7 cellular contexts compared by ENCODE assay signal in genomic region chr19:49224856-49225255, GRCh38.
DNase-seq lines count a peak whose midpoint lies in the region; FAIRE-seq and TF ChIP-seq lines count a peak whose summit lies in the region.

No MANE protein-coding gene starts in this region.

- H3K4me3 ChIP-seq in Karpas-422 (ENCODE audit: low read length) (no peak overlapping the region), mesenchymal stem cell (ENCODE audit: insufficient read depth in 1 of 2, low read depth in 1 of 2, low read length in 2 of 2) (no peak overlapping the region)

- no peak overlapping the region for H2BK120ac ChIP-seq in mesenchymal stem cell (ENCODE audit: low read depth, low read length)

- H3K9me2 ChIP-seq in Karpas-422 (replicated peaks; ENCODE audit: insufficient read depth, low read length): no peaks in the 10 kb centered on the region

- TF ChIP-seq CTCF in mesothelial cell of epicardium (IDR thresholded peaks at IDR 0.05; ENCODE audit: unreplicated experiment): no peak

- no peak overlapping the region for H3K27ac Mint-ChIP-seq in mesothelial cell of epicardium

- H2AFZ ChIP-seq in Karpas-422 (ENCODE audit: low read length) (no peak overlapping the region), mesenchymal stem cell (ENCODE audit: low read depth, low read length) (no peak overlapping the region)

- no peaks in the 10 kb centered on the region for H3K79me1 ChIP-seq in mesenchymal stem cell (replicated peaks; ENCODE audit: low read length, poor library complexity, severe bottlenecking)

- no peak overlapping the region for H3K4ac ChIP-seq in mesenchymal stem cell (ENCODE audit: low read depth in 1 of 2, low read length in 2 of 2)

- H2AK5ac ChIP-seq in mesenchymal stem cell (ENCODE audit: low read length, severe bottlenecking): no peak overlapping the region

- H3K27me3 Mint-ChIP-seq in mesothelial cell of epicardium (ENCODE audit: low read depth): peaks cover 5% of the 10 kb centered on the region

- no peak overlapping the region for H3K18ac ChIP-seq in mesenchymal stem cell (ENCODE audit: low read depth in 1 of 2, low read length in 2 of 2)

- H3K4me1 Mint-ChIP-seq in mesothelial cell of epicardium: peaks cover 2% of the 10 kb centered on the region

- H3K23ac ChIP-seq in mesenchymal stem cell (ENCODE audit: low read length in 2 of 2): no peak overlapping the region

- H3K4me2 ChIP-seq in Karpas-422 (ENCODE audit: low read depth, low read length, poor library complexity, severe bottlenecking) (no peak overlapping the region), mesenchymal stem cell (ENCODE audit: low read length, poor library complexity, severe bottlenecking) (no peak overlapping the region)

- 37% methylated on average over 6 of the region's 8 CpGs for WGBS in mesenchymal stem cell

- no peaks in the 10 kb centered on the region for H3K36me3 Mint-ChIP-seq in mesothelial cell of epicardium

- no peak overlapping the region for H3K14ac ChIP-seq in mesenchymal stem cell (ENCODE audit: low read length in 2 of 2)

- H3K27me3 ChIP-seq in Karpas-422 (ENCODE audit: low read length) (no peaks in the 10 kb centered on the region), mesenchymal stem cell (ENCODE audit: control insufficient read depth in 1 of 2, insufficient read depth in 1 of 2, low read length in 2 of 2) (no peaks in the 10 kb centered on the region)

- H4K20me1 ChIP-seq in Karpas-422 (ENCODE audit: insufficient read depth, low read depth, low read length): no peaks in the 10 kb centered on the region

- H3K79me2 ChIP-seq in Karpas-422 (ENCODE audit: low read length): no peaks in the 10 kb centered on the region

- no peak overlapping the region for H3K4me3 Mint-ChIP-seq in mesothelial cell of epicardium

- H3K4me1 ChIP-seq in Karpas-422 (ENCODE audit: low read length) (peaks cover 4% of the 10 kb centered on the region), mesenchymal stem cell (ENCODE audit: control insufficient read depth, insufficient read depth, low read depth, low read length) (no peaks in the 10 kb centered on the region)

- H3K9me3 Mint-ChIP-seq in mesothelial cell of epicardium: peaks cover 4% of the 10 kb centered on the region

- no peak overlapping the region for H4K8ac ChIP-seq in mesenchymal stem cell (ENCODE audit: low read length)

- no peaks in the 10 kb centered on the region for H3K36me3 ChIP-seq in Karpas-422 (ENCODE audit: insufficient read depth, low read length)
- H3K36me3 ChIP-seq in mesenchymal stem cell (ENCODE audit: control insufficient read depth in 1 of 2, insufficient read depth in 2 of 2, low read depth in 1 of 2, low read length in 2 of 2): no peaks in the 10 kb centered on the region

- no peak overlapping the region for H2BK12ac ChIP-seq in mesenchymal stem cell (ENCODE audit: low read length in 2 of 2)

- H3K27ac ChIP-seq in Karpas-422 (ENCODE audit: low read length): no peak overlapping the region
- H3K27ac ChIP-seq in mesenchymal stem cell (ENCODE audit: low read length, poor library complexity, severe bottlenecking): no peak overlapping the region

- H3K9ac ChIP-seq in Karpas-422 (ENCODE audit: low read length) (no peak overlapping the region), mesenchymal stem cell (ENCODE audit: low read length) (no peak overlapping the region)

- no peak overlapping the region for H4K91ac ChIP-seq in mesenchymal stem cell (ENCODE audit: low read length)

- FAIRE-seq in frontal cortex (lab: Jason Lieb, UNC): no peak

- peak; percentile 79 for DNase-seq in ELR (ENCODE audit: low read depth)
- DNase-seq in Karpas-422: peak; percentile 83
- DNase-seq in OCI-M2 (lab: John Stamatoyannopoulos, UW; ENCODE audit: unreplicated experiment): peak; percentile 15
- DNase-seq in cerebellum (ENCODE audit: low spot score): peak; percentile 16
- DNase-seq in mesenchymal stem cell: peak; percentile 61
- no peak for DNase-seq in frontal cortex (ENCODE audit: low spot score in 2 of 2)
- no peak for DNase-seq in mesothelial cell of epicardium (ENCODE audit: low spot score in 2 of 2, unreplicated experiment in 2 of 2)

- H3K9me3 ChIP-seq in Karpas-422 (ENCODE audit: low read length): no peaks in the 10 kb centered on the region
- H3K9me3 ChIP-seq in mesenchymal stem cell (ENCODE audit: control insufficient read depth, low read length): no peaks in the 10 kb centered on the region

- no peak overlapping the region for H2BK15ac ChIP-seq in mesenchymal stem cell (ENCODE audit: low read depth, poor library complexity, severe bottlenecking)

- no peak overlapping the region for H2BK5ac ChIP-seq in mesenchymal stem cell (ENCODE audit: low read depth, low read length, poor library complexity, severe bottlenecking)

Comparison
In these comparisons a context has a peak if more than half of its experiments do, and no peak if none do; other contexts are left out.
1. DNase-seq: peak in ELR (single experiment), Karpas-422 (single experiment), OCI-M2 (single experiment), cerebellum (single experiment) and mesenchymal stem cell (single experiment); none in frontal cortex (0 of 2) and mesothelial cell of epicardium (0 of 2).